29 cellular contexts compared by ENCODE assay signal in the genomic region with DNA sequence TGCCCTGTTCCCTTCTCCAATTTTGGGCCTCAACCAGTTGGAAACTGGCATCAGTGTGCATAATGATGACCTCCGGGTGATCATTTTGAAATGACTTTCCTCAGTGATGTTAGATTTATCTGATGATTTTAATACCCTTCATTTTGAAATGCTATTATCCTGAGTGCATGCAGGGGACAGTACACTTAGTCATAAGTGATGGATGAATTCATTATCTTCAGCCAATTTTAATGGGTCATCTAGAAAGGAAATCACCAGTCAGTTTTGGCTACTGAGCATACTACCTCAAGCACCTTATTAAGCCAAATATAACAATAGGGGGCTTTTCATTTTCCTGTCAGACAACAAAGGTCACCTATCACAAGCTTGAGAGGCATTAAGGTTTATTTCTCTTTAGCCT.
"Had no signal": no experiment of that assay in that cellular context is flagged by ENCODE, and none has a peak within 500 bp of the region (broad histone marks: within the 10 kb centered on the region; RNA-seq: fewer than 3 reads in every experiment).

No MANE protein-coding gene starts in this region.

- H3K4me2 ChIP-seq: smooth muscle cell had no signal

- H3K4me1 ChIP-seq: left lung, lower lobe of right lung, right atrium auricular region, right lobe of liver, tibial nerve, upper lobe of left lung, vagina had no signal

- H3K9me3 ChIP-seq: left lung, lower lobe of right lung, neutrophil, ovary, right atrium auricular region, right lobe of liver, upper lobe of left lung, vagina had no signal

- H3K27ac Mint-ChIP-seq: immature natural killer cell; naive thymus-derived CD8-positive, alpha-beta T cell; nephron; progenitor cell of endocrine pancreas; stimulated activated memory B cell treated with anti-CD40 and anti-IgM and Interleukin-4, amounts not matched to agents 10 μg/mL and 1 μg/mL and 100 μg/mL, for 72 hours; stimulated activated naive CD8-positive, alpha-beta T cell treated with anti-CD3 and anti-CD28 coated beads, Interleukin-15, amount 100 ng/mL, for 72 hours had no signal

- H3K27me3 Mint-ChIP-seq: progenitor cell of endocrine pancreas; stimulated activated memory B cell treated with anti-CD40 and anti-IgM and Interleukin-4, amounts not matched to agents 10 μg/mL and 1 μg/mL and 100 μg/mL, for 72 hours; stimulated activated naive CD8-positive, alpha-beta T cell treated with anti-CD3 and anti-CD28 coated beads, Interleukin-15, amount 100 ng/mL, for 72 hours had no signal

- DNase-seq: hypothalamus; immature natural killer cell; kidney; left colon; left lung; lower lobe of right lung; mammary epithelial cell; mesenchymal stem cell; naive thymus-derived CD8-positive, alpha-beta T cell; occipital lobe; ovary; right lobe of liver; stimulated activated CD4-positive, alpha-beta T cell treated with anti-CD3 and anti-CD28 coated beads, Interleukin-1b, Interleukin-23, amount 100 ng/mL, for 48 hours; stimulated activated CD4-positive, alpha-beta T cell treated with anti-CD3 and anti-CD28 coated beads, Interleukin-2, amount 100 ng/mL, for 48 hours; stimulated activated CD4-positive, alpha-beta T cell treated with anti-CD3 and anti-CD28 coated beads, Interleukin-4, amount 100 ng/mL, for 4 hours; stimulated activated CD8-positive, alpha-beta memory T cell treated with anti-CD3 and anti-CD28 coated beads, Interleukin-4, amount 100 ng/mL, for 48 hours; stimulated activated naive CD4-positive, alpha-beta T cell treated with Interleukin-2 at 50 U/mL for 16 hours; stimulated activated naive CD8-positive, alpha-beta T cell treated with anti-CD3 and anti-CD28 coated beads, Interleukin-15, amount 100 ng/mL, for 72 hours; substantia nigra; upper lobe of left lung had no signal

- H3K27ac ChIP-seq: left lung, lower lobe of right lung, neutrophil, ovary, right atrium auricular region, right lobe of liver, tibial nerve, upper lobe of left lung, vagina had no signal

- H3K4me3 ChIP-seq: left lung, lower lobe of right lung, ovary, right atrium auricular region, right lobe of liver, smooth muscle cell, tibial nerve, upper lobe of left lung, vagina had no signal

- H3K4me1 Mint-ChIP-seq: immature natural killer cell; naive thymus-derived CD8-positive, alpha-beta T cell; nephron; stimulated activated memory B cell treated with anti-CD40 and anti-IgM and Interleukin-4, amounts not matched to agents 10 μg/mL and 1 μg/mL and 100 μg/mL, for 72 hours; stimulated activated naive CD8-positive, alpha-beta T cell treated with anti-CD3 and anti-CD28 coated beads, Interleukin-15, amount 100 ng/mL, for 72 hours had no signal

- H3K36me3 ChIP-seq: left lung, lower lobe of right lung, neutrophil, ovary, right atrium auricular region, right lobe of liver, tibial nerve, upper lobe of left lung, vagina had no signal

- H3K9me3 Mint-ChIP-seq: naive thymus-derived CD8-positive, alpha-beta T cell; stimulated activated memory B cell treated with anti-CD40 and anti-IgM and Interleukin-4, amounts not matched to agents 10 μg/mL and 1 μg/mL and 100 μg/mL, for 72 hours; stimulated activated naive CD8-positive, alpha-beta T cell treated with anti-CD3 and anti-CD28 coated beads, Interleukin-15, amount 100 ng/mL, for 72 hours had no signal

- H3K4me3 Mint-ChIP-seq: immature natural killer cell; naive thymus-derived CD8-positive, alpha-beta T cell; nephron; neural crest cell; stimulated activated memory B cell treated with anti-CD40 and anti-IgM and Interleukin-4, amounts not matched to agents 10 μg/mL and 1 μg/mL and 100 μg/mL, for 72 hours; stimulated activated naive CD8-positive, alpha-beta T cell treated with anti-CD3 and anti-CD28 coated beads, Interleukin-15, amount 100 ng/mL, for 72 hours had no signal

- H3K36me3 Mint-ChIP-seq: immature natural killer cell; naive thymus-derived CD8-positive, alpha-beta T cell; stimulated activated memory B cell treated with anti-CD40 and anti-IgM and Interleukin-4, amounts not matched to agents 10 μg/mL and 1 μg/mL and 100 μg/mL, for 72 hours had no signal

- H3K27me3 ChIP-seq: left lung, neutrophil, ovary, right atrium auricular region, right lobe of liver, tibial nerve, upper lobe of left lung, vagina had no signal

- ATAC-seq: left colon; left lung; lower lobe of right lung; naive thymus-derived CD8-positive, alpha-beta T cell; right lobe of liver; stimulated activated memory B cell treated with anti-CD40 and anti-IgM and Interleukin-4, amounts not matched to agents 10 μg/mL and 1 μg/mL and 100 μg/mL, for 72 hours; stimulated activated naive CD8-positive, alpha-beta T cell treated with anti-CD3 and anti-CD28 coated beads, Interleukin-15, amount 100 ng/mL, for 72 hours had no signal
